13 cellular contexts compared by ENCODE assay signal in genomic region chr20:2626853-2627541, GRCh38. TPM values are rescaled to one million over a fixed set of nuclear protein-coding genes. Genes with fewer than 3 reads are reported as not detected.
DNase-seq lines count a peak whose midpoint lies in the region; ATAC-seq and TF ChIP-seq lines count a peak whose summit lies in the region.
"Had no signal": no experiment of that assay in that cellular context is flagged by ENCODE, and none has a peak within 500 bp of the region (broad histone marks: within the 10 kb centered on the region; RNA-seq: fewer than 3 reads in every experiment).

No MANE protein-coding gene starts in this region.

- H3K27ac ChIP-seq in left lung, result no peak overlapping the region
- no peak overlapping the region for H3K27ac ChIP-seq in tibial nerve

- H3K9me3 ChIP-seq in left lung (peaks cover 0 to 10% of the 10 kb centered on the region in 2 donors), tibial nerve (peaks cover 0 to 35% (median 0%) of the 10 kb centered on the region in 4 donors)

- WGBS in tibial nerve, 2 donors, result 46 to 57% methylated on average over 9 of the region's 9 CpGs

- ATAC-seq in left lung (peak; percentile 23), HG02798 (IDR thresholded peaks at IDR 0.05; ENCODE audit: poor library complexity, unreplicated experiment) (no peak)

- H3K4me3 ChIP-seq in astrocyte of the spinal cord (ENCODE audit: low read depth, low read length) (no peak overlapping the region), left lung (no peak overlapping the region), tibial nerve (no peak overlapping the region)

- no peak for TF ChIP-seq RAD21 in Ishikawa (IDR thresholded peaks at IDR 0.05; ENCODE audit: low read depth)

- TF ChIP-seq POLR2A in tibial nerve (IDR thresholded peaks at IDR 0.05), result no peak

- H3K36me3 ChIP-seq in left lung (no peaks in the 10 kb centered on the region), tibial nerve (no peaks in the 10 kb centered on the region)

- H3K27me3 ChIP-seq in left lung, result no peaks in the 10 kb centered on the region
- H3K27me3 ChIP-seq in tibial nerve, result no peaks in the 10 kb centered on the region

- DNase-seq in Caki2 (ENCODE audit: low read depth) (peak; percentile 68), astrocyte of the spinal cord (ENCODE audit: low read depth, low spot score) (peak; percentile 75), left lung (no peak), NCI-H1417 (lab: John Stamatoyannopoulos, UW) (no peak), tibial nerve (ENCODE audit: low spot score in 2 of 2) (no peak)
- DNase-seq in stimulated activated CD4-positive, alpha-beta T cell treated with anti-CD3 and anti-CD28 coated beads, Interleukin-1b, Interleukin-23, amount 100 ng/mL, for 48 hours, result no peak
- DNase-seq: amygdala; CD8-positive, alpha-beta memory T cell; erythroblast; NCI-H345; stimulated activated CD8-positive, alpha-beta memory T cell treated with anti-CD3 and anti-CD28 coated beads, Interleukin-4, amount 100 ng/mL, for 48 hours had no signal

- intact Hi-C loops in left lung (cut with DNase I), result no loop called here

- in situ Hi-C loops in Caki2 (cut with HindIII; ENCODE audit: low pct_unique_long_range_greater_than_20kb, low sequenced_read_pairs) (no loop called here), astrocyte of the spinal cord (cut with HindIII; ENCODE audit: low sequenced_read_pairs) (no loop called here)

- TF ChIP-seq EP300 in Ishikawa (IDR thresholded peaks at IDR 0.05; ENCODE audit: borderline replicate concordance), result no peak
- no peak for TF ChIP-seq EP300 in tibial nerve (IDR thresholded peaks at IDR 0.05)

- no peak for TF ChIP-seq CTCF in astrocyte of the spinal cord (IDR thresholded peaks at IDR 0.05; ENCODE audit: low read depth, low read length)
- no peak for TF ChIP-seq CTCF in left lung (IDR thresholded peaks at IDR 0.05)
- TF ChIP-seq CTCF in tibial nerve (IDR thresholded peaks at IDR 0.05), result no peak

- H3K4me1 ChIP-seq in left lung (no peaks in the 10 kb centered on the region), tibial nerve (no peaks in the 10 kb centered on the region)

TF ChIP-seq in Ishikawa, 13 proteins besides CTCF, POLR2A, EP300 and RAD21:
- no peak for TF ChIP-seq CEBPB (IDR thresholded peaks at IDR 0.05)
- no peak for TF ChIP-seq EGR1 (IDR thresholded peaks at IDR 0.05)
- TF ChIP-seq CREB1 (IDR thresholded peaks at IDR 0.05; ENCODE audit: low read depth), result no peak
- TF ChIP-seq USF1 (IDR thresholded peaks at IDR 0.05), result peak; percentile 66
- peak; percentile 62 for TF ChIP-seq NFIC (IDR thresholded peaks at IDR 0.05)
- TF ChIP-seq TAF1 (IDR thresholded peaks at IDR 0.05; ENCODE audit: low read depth), result no peak
- TF ChIP-seq TEAD4 (IDR thresholded peaks at IDR 0.05), result peak; percentile 83
- no peak for TF ChIP-seq YY1 (IDR thresholded peaks at IDR 0.05; ENCODE audit: low read depth)
- TF ChIP-seq ZBTB7A (IDR thresholded peaks at IDR 0.05; ENCODE audit: low read depth), result no peak
- no peak for TF ChIP-seq REST (IDR thresholded peaks at IDR 0.05; ENCODE audit: low read depth)
- TF ChIP-seq TCF12 (IDR thresholded peaks at IDR 0.05; ENCODE audit: low read depth), result no peak
- TF ChIP-seq, protein P1, sequence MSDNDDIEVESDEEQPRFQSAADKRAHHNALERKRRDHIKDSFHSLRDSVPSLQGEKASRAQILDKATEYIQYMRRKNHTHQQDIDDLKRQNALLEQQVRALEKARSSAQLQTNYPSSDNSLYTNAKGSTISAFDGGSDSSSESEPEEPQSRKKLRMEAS (IDR thresholded peaks at IDR 0.05), result peak; percentile 44; the same call in 1 of the 2 replicates
- no peak for TF ChIP-seq FOXM1 (IDR thresholded peaks at IDR 0.05; ENCODE audit: borderline replicate concordance, low read depth)

RNA-seq across cellular contexts. Expression of gene NOP56, which starts 25.4 kb away (rescaled TPM):
- 214 and 336 TPM in 2 replicates for total RNA-seq in Caki2 (2014; rRNA removed; shearing (Covaris generic); ENCODE audit: low replicate concordance)
- total RNA-seq in left lung, result 100 to 1,000 TPM in 1 of 2 donors, 10 to 100 TPM in 1; 81.0 to 182 TPM
- 100 to 1,000 TPM in 1 of 4 donors, 10 to 100 TPM in 3; 80.0 to 141 (median 87.6) TPM for total RNA-seq in tibial nerve

RNA-seq across cellular contexts. Expression of gene IDH3B, which starts 37.0 kb away (rescaled TPM):
- total RNA-seq in Caki2 (2014; rRNA removed; shearing (Covaris generic); ENCODE audit: low replicate concordance), result 190 and 266 TPM in 2 replicates
- 10 to 100 TPM; 51.7 to 64.8 TPM for total RNA-seq in left lung
- 100 to 1,000 TPM; 101 to 141 (median 116) TPM for total RNA-seq in tibial nerve

Comparison
In these comparisons a context has a peak if more than half of its experiments do, and no peak if none do; other contexts are left out.
1. DNase-seq: peak in Caki2 (single experiment) and astrocyte of the spinal cord (single experiment); none in left lung (0 of 2), stimulated activated CD4-positive, alpha-beta T cell treated with anti-CD3 and anti-CD28 coated beads, Interleukin-1b, Interleukin-23, amount 100 ng/mL, for 48 hours (single experiment), NCI-H1417 (0 of 3) and tibial nerve (0 of 2).